ENCODE assay signal across 23 cellular contexts in genomic region chr17:49989518-49989880, GRCh38. TPM values are rescaled to one million over a fixed set of nuclear protein-coding genes. Genes with fewer than 3 reads are reported as not detected.
A peak's percentile ranks its signal among the peaks of the same experiment; 100 is the strongest.
DNase-seq lines count a peak whose midpoint lies in the region; ATAC-seq lines count a peak whose summit lies in the region.
"Had no signal": no experiment of that assay in that cellular context is flagged by ENCODE, and none has a peak within 500 bp of the region (broad histone marks: within the 10 kb centered on the region; RNA-seq: fewer than 3 reads in every experiment).

No MANE protein-coding gene starts in this region.

- H3K36me3 Mint-ChIP-seq in activated T-helper 2 cell treated with anti-CD3 and anti-CD28 coated beads, Interferon-gamma antibody, Interleukin-2, Interleukin-4, amounts not matched to agents 10 μg/mL and 5 μg/mL and 100 μg/mL, durations not matched to agents 14 hours and 24 hours and 36 hours (ENCODE audit: low read depth): no peaks in the 10 kb centered on the region
- H3K36me3 Mint-ChIP-seq: CD8-positive, alpha-beta T cell had no signal

- H3K9me3 ChIP-seq in BLaER1: no peaks in the 10 kb centered on the region

- H3K9ac ChIP-seq in BLaER1: no peak overlapping the region

- intact Hi-C loops in activated T-helper 2 cell treated with anti-CD3 and anti-CD28 coated beads, Interferon-gamma antibody, Interleukin-2, Interleukin-4, amounts not matched to agents 10 μg/mL and 5 μg/mL and 100 μg/mL, durations not matched to agents 14 hours and 24 hours and 36 hours (cut with micrococcal nuclease): no loop called here

- peaks cover 70% of the 10 kb centered on the region for H3K27me3 Mint-ChIP-seq in activated T-helper 2 cell treated with anti-CD3 and anti-CD28 coated beads, Interferon-gamma antibody, Interleukin-2, Interleukin-4, amounts not matched to agents 10 μg/mL and 5 μg/mL and 100 μg/mL, durations not matched to agents 14 hours and 24 hours and 36 hours (ENCODE audit: low read depth)

- H3K36me3 ChIP-seq in BLaER1: no peaks in the 10 kb centered on the region
- no peaks in the 10 kb centered on the region for H3K36me3 ChIP-seq in H7 (replicated peaks; ENCODE audit: control insufficient read depth, insufficient read depth, low read length)

- H3K4me3 Mint-ChIP-seq in activated T-helper 2 cell treated with anti-CD3 and anti-CD28 coated beads, Interferon-gamma antibody, Interleukin-2, Interleukin-4, amounts not matched to agents 10 μg/mL and 5 μg/mL and 100 μg/mL, durations not matched to agents 14 hours and 24 hours and 36 hours (ENCODE audit: low read depth): no peak overlapping the region
- H3K4me3 Mint-ChIP-seq: CD8-positive, alpha-beta T cell had no signal

- ATAC-seq in GM18858 (IDR thresholded peaks at IDR 0.05; ENCODE audit: unreplicated experiment): no peak
- ATAC-seq: CD8-positive, alpha-beta T cell; GM12878 had no signal

- no peak overlapping the region for H3K4me3 ChIP-seq in BLaER1
- no peak overlapping the region for H3K4me3 ChIP-seq in H7 (ENCODE audit: insufficient read depth, low read depth, low read length)
- H3K4me3 ChIP-seq: GM12878 had no signal

- peaks cover 35% of the 10 kb centered on the region for H4K20me1 ChIP-seq in BLaER1

- H3K4me2 ChIP-seq in BLaER1: peak overlapping the region; percentile 75

- H3K27me3 ChIP-seq in BLaER1 (peaks cover 43% of the 10 kb centered on the region), H7 (ENCODE audit: control insufficient read depth, insufficient read depth, low read length) (peaks cover 84% of the 10 kb centered on the region)

- H3K9me3 Mint-ChIP-seq in activated T-helper 2 cell treated with anti-CD3 and anti-CD28 coated beads, Interferon-gamma antibody, Interleukin-2, Interleukin-4, amounts not matched to agents 10 μg/mL and 5 μg/mL and 100 μg/mL, durations not matched to agents 14 hours and 24 hours and 36 hours: no peaks in the 10 kb centered on the region
- H3K9me3 Mint-ChIP-seq: CD8-positive, alpha-beta T cell had no signal

- DNase-seq in 8988T (peak; percentile 7), H7 (peak; percentile 32), islet precursor cell (peak; percentile 53), AG08396 (ENCODE audit: low spot score) (no peak)
- no peak for DNase-seq in activated T-helper 2 cell treated with anti-CD3 and anti-CD28 coated beads, Interferon-gamma antibody, Interleukin-2, Interleukin-4, amounts not matched to agents 10 μg/mL and 5 μg/mL and 100 μg/mL, durations not matched to agents 14 hours and 24 hours and 36 hours (ENCODE audit: low spot score)
- no peak for DNase-seq in stimulated activated CD4-positive, alpha-beta T cell treated with anti-CD3 and anti-CD28 coated beads, Interleukin-4, amount 100 ng/mL, for 24 hours
- DNase-seq: ACHN; DMS79 treated with DMSO at 0.1 percent for 48 hours; IMR-90; Karpas-422; MM.1S; NCI-H1105 treated with DMSO at 0.1 percent for 48 hours; NCI-H187; NCI-H69; NK-92 treated with Interleukin-12 subunit alpha and Interleukin-12 subunit beta, amount 100 ng/mL, for 24 hours; SIG-M5; SW 1271 had no signal

- no peak overlapping the region for H3K27ac Mint-ChIP-seq in activated T-helper 2 cell treated with anti-CD3 and anti-CD28 coated beads, Interferon-gamma antibody, Interleukin-2, Interleukin-4, amounts not matched to agents 10 μg/mL and 5 μg/mL and 100 μg/mL, durations not matched to agents 14 hours and 24 hours and 36 hours
- H3K27ac Mint-ChIP-seq: CD8-positive, alpha-beta T cell had no signal

- H3K4me1 Mint-ChIP-seq in activated T-helper 2 cell treated with anti-CD3 and anti-CD28 coated beads, Interferon-gamma antibody, Interleukin-2, Interleukin-4, amounts not matched to agents 10 μg/mL and 5 μg/mL and 100 μg/mL, durations not matched to agents 14 hours and 24 hours and 36 hours (ENCODE audit: low read depth): peaks cover 7% of the 10 kb centered on the region

- no peak overlapping the region for H3K27ac ChIP-seq in BLaER1

- H3K4me1 ChIP-seq in BLaER1: peaks cover 70% of the 10 kb centered on the region

RNA-seq across cellular contexts. Expression of gene DLX3, which starts 5.5 kb away (rescaled TPM):
- not detected in 2 replicates for total RNA-seq in H7 (2014; rRNA removed; shearing (Covaris generic))
- total RNA-seq in activated T-helper 2 cell treated with anti-CD3 and anti-CD28 coated beads, Interferon-gamma antibody, Interleukin-2, Interleukin-4, amounts not matched to agents 10 μg/mL and 5 μg/mL and 100 μg/mL, durations not matched to agents 14 hours and 24 hours and 36 hours: not detected in 2 replicates
- total RNA-seq: CD8-positive, alpha-beta T cell; GM12878; HT-29; IMR-90; OCI-LY7 had no signal

RNA-seq across cellular contexts. Expression of gene DLX4, which starts 20.5 kb away (rescaled TPM):
- total RNA-seq in H7 (2014; rRNA removed; shearing (Covaris generic)): 1.0 and 1.1 TPM in 2 replicates
- not detected in 2 replicates for total RNA-seq in activated T-helper 2 cell treated with anti-CD3 and anti-CD28 coated beads, Interferon-gamma antibody, Interleukin-2, Interleukin-4, amounts not matched to agents 10 μg/mL and 5 μg/mL and 100 μg/mL, durations not matched to agents 14 hours and 24 hours and 36 hours
- total RNA-seq: IMR-90 had no signal

Comparison
In these comparisons a context has a peak if more than half of its experiments do, and no peak if none do; other contexts are left out.
1. DNase-seq: peak in 8988T (single experiment), H7 (single experiment) and islet precursor cell (single experiment); none in activated T-helper 2 cell treated with anti-CD3 and anti-CD28 coated beads, Interferon-gamma antibody, Interleukin-2, Interleukin-4, amounts not matched to agents 10 μg/mL and 5 μg/mL and 100 μg/mL, durations not matched to agents 14 hours and 24 hours and 36 hours (single experiment), AG08396 (single experiment) and stimulated activated CD4-positive, alpha-beta T cell treated with anti-CD3 and anti-CD28 coated beads, Interleukin-4, amount 100 ng/mL, for 24 hours (single experiment).